Comparison of ENCODE assay signal across 1 cellular context in genomic region chr14:91108941-91109611, GRCh38.
TF ChIP-seq lines count a peak whose summit lies in the region.

No MANE protein-coding gene starts in this region.

TF ChIP-seq in GM23338, 12 proteins besides CTCF, POLR2A, EP300 and RAD21 (continued from another document):
- TF ChIP-seq JUNB (IDR thresholded peaks at IDR 0.05; ENCODE audit: unreplicated experiment) (no peak), EZH2phosphoT487 (IDR thresholded peaks at IDR 0.05; ENCODE audit: unreplicated experiment) (no peak), ZNF114 (CRISPR knock-in tag; IDR thresholded peaks at IDR 0.05) (no peak), NANOG (IDR thresholded peaks at IDR 0.05; ENCODE audit: borderline replicate concordance) (no peak)
